ENCODE assay signal across 1 cellular context in the genomic region with DNA sequence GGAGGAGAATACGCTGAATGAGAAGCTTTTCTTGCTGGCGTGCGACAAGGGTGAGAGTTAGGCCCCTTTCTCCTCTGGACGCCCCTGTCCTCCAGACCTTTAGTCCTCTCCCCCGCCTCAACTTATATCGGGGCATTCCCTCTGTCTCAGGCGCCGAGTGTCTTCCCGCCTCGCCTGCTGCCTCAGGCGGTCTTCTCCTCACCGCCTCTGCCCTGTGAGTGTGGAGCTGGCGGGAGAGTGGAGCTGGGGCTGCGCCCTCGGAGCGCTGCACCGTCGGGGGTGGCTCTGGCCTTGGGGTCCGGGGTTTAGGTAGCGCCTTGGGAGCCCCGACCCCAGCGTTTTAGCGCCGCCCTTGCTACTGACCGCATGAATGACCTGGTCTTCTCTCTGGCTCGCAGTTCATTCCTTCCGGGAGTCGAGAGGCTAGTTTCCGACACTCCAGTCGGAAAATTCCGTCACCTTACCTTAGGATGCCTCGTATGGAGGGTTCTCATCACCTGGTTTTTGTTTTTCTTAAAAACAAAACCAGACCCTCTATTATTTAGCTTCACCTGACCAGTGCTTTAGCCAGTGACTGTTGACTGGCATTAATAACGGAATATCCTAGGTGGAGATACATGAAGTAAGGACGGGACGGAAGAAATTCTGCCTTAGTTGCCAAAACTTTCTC.
A peak's percentile ranks its signal among the peaks of the same experiment; 100 is the strongest.
TF ChIP-seq lines count a peak whose summit lies in the region.

No MANE protein-coding gene starts in this region.

TF ChIP-seq in HepG2, 621 proteins besides CTCF, POLR2A, EP300 and RAD21 (continued from another document):
- 0 out of 2 replicates have a peak, but pooled peaks have one; percentile 8 for TF ChIP-seq MXD1 (CRISPR knock-in tag; IDR thresholded peaks at IDR 0.05)
- peak; percentile 36; the same call in 1 of the 2 replicates for TF ChIP-seq KAT8 (CRISPR knock-in tag; IDR thresholded peaks at IDR 0.05)
- TF ChIP-seq TOE1 (CRISPR knock-in tag; IDR thresholded peaks at IDR 0.05) = no peak
- TF ChIP-seq ZNF230 (CRISPR knock-in tag; IDR thresholded peaks at IDR 0.05) = peak; percentile 52; the same call in 1 of the 2 replicates
- TF ChIP-seq ZNF75D (CRISPR knock-in tag; IDR thresholded peaks at IDR 0.05; ENCODE audit: borderline replicate concordance) = no peak
- no peak; the same call in 1 of the 2 replicates for TF ChIP-seq TOPORS (CRISPR knock-in tag; IDR thresholded peaks at IDR 0.05)
- TF ChIP-seq, protein P1, sequence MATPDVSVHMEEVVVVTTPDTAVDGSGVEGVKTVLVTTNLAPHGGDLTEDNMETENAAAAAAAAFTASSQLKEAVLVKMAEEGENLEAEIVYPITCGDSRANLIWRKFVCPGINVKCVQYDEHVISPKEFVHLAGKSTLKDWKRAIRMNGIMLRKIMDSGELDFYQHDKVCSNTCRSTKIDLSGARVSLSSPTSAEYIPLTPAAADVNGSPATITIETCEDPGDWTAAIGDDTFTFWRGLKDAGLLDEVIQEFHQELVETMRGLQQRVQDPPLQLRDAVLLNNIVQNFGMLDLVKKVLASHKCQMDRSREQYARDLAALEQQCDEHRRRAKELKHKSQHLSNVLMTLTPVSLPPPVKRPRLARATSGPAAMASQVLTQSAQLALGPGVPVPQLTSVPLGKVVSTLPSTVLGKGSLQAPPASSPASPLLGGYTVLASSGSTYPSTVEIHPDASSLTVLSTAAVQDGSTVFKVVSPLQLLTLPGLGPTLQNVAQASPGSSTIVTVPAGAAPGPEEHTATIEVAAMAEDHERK (CRISPR knock-in tag; IDR thresholded peaks at IDR 0.05; ENCODE audit: low read depth) = no peak
- TF ChIP-seq ZEB1 (IDR thresholded peaks at IDR 0.05; ENCODE audit: insufficient replicate concordance, low read depth) = no peak
- no peak for TF ChIP-seq FOXP1 (IDR thresholded peaks at IDR 0.05)
- no peak for TF ChIP-seq FOXP1 (CRISPR knock-in tag; IDR thresholded peaks at IDR 0.05)
- TF ChIP-seq ZNF350 (CRISPR knock-in tag; IDR thresholded peaks at IDR 0.05; ENCODE audit: borderline replicate concordance, low read depth) = peak; percentile 92
- TF ChIP-seq ZNF317 (CRISPR knock-in tag; IDR thresholded peaks at IDR 0.05) = peak; percentile 63; the same call in 1 of the 2 replicates
- TF ChIP-seq ZNF547 (CRISPR knock-in tag; IDR thresholded peaks at IDR 0.05) = peak; percentile 61; the same call in 1 of the 2 replicates
- 0 out of 2 replicates have a peak, but pooled peaks have one; percentile 5 for TF ChIP-seq NFYC (CRISPR knock-in tag; IDR thresholded peaks at IDR 0.05)
- no peak for TF ChIP-seq SP4 (CRISPR knock-in tag; IDR thresholded peaks at IDR 0.05)
- peak; percentile 66 for TF ChIP-seq ZNF770 (CRISPR knock-in tag; IDR thresholded peaks at IDR 0.05)
- TF ChIP-seq MEF2D (CRISPR knock-in tag; IDR thresholded peaks at IDR 0.05) = peak; percentile 64; the same call in 1 of the 2 replicates
- TF ChIP-seq, protein P2, sequence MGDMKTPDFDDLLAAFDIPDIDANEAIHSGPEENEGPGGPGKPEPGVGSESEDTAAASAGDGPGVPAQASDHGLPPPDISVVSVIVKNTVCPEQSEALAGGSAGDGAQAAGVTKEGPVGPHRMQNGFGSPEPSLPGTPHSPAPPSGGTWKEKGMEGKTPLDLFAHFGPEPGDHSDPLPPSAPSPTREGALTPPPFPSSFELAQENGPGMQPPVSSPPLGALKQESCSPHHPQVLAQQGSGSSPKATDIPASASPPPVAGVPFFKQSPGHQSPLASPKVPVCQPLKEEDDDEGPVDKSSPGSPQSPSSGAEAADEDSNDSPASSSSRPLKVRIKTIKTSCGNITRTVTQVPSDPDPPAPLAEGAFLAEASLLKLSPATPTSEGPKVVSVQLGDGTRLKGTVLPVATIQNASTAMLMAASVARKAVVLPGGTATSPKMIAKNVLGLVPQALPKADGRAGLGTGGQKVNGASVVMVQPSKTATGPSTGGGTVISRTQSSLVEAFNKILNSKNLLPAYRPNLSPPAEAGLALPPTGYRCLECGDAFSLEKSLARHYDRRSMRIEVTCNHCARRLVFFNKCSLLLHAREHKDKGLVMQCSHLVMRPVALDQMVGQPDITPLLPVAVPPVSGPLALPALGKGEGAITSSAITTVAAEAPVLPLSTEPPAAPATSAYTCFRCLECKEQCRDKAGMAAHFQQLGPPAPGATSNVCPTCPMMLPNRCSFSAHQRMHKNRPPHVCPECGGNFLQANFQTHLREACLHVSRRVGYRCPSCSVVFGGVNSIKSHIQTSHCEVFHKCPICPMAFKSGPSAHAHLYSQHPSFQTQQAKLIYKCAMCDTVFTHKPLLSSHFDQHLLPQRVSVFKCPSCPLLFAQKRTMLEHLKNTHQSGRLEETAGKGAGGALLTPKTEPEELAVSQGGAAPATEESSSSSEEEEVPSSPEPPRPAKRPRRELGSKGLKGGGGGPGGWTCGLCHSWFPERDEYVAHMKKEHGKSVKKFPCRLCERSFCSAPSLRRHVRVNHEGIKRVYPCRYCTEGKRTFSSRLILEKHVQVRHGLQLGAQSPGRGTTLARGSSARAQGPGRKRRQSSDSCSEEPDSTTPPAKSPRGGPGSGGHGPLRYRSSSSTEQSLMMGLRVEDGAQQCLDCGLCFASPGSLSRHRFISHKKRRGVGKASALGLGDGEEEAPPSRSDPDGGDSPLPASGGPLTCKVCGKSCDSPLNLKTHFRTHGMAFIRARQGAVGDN (CRISPR knock-in tag; IDR thresholded peaks at IDR 0.05) = peak; percentile 84
- TF ChIP-seq ZNF724P (CRISPR knock-in tag; IDR thresholded peaks at IDR 0.05; ENCODE audit: borderline replicate concordance) = no peak
- TF ChIP-seq NCOA1 (CRISPR knock-in tag; IDR thresholded peaks at IDR 0.05) = 0 out of 2 replicates have a peak, but pooled peaks have one; percentile 76
- TF ChIP-seq ZNF710 (CRISPR knock-in tag; IDR thresholded peaks at IDR 0.05; ENCODE audit: borderline replicate concordance) = no peak
- no peak for TF ChIP-seq ZNF180 (CRISPR knock-in tag; IDR thresholded peaks at IDR 0.05; ENCODE audit: borderline replicate concordance, low read depth)
- TF ChIP-seq NFIB (CRISPR knock-in tag; IDR thresholded peaks at IDR 0.05; ENCODE audit: borderline replicate concordance) = no peak
- TF ChIP-seq GATAD2A (CRISPR knock-in tag; IDR thresholded peaks at IDR 0.05) = peak; percentile 33
- no peak for TF ChIP-seq ZNF660 (CRISPR knock-in tag; IDR thresholded peaks at IDR 0.05; ENCODE audit: borderline replicate concordance, low read depth)
- TF ChIP-seq, protein P3, sequence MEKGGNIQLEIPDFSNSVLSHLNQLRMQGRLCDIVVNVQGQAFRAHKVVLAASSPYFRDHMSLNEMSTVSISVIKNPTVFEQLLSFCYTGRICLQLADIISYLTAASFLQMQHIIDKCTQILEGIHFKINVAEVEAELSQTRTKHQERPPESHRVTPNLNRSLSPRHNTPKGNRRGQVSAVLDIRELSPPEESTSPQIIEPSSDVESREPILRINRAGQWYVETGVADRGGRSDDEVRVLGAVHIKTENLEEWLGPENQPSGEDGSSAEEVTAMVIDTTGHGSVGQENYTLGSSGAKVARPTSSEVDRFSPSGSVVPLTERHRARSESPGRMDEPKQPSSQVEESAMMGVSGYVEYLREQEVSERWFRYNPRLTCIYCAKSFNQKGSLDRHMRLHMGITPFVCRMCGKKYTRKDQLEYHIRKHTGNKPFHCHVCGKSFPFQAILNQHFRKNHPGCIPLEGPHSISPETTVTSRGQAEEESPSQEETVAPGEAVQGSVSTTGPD (CRISPR knock-in tag; IDR thresholded peaks at IDR 0.05) = no peak
- TF ChIP-seq ZFY (CRISPR knock-in tag; IDR thresholded peaks at IDR 0.05) = peak; percentile 27
- no peak for TF ChIP-seq JUN (CRISPR knock-in tag; IDR thresholded peaks at IDR 0.05)
- 0 out of 2 replicates have a peak, but pooled peaks have one; percentile 33 for TF ChIP-seq ARID5B (CRISPR knock-in tag; IDR thresholded peaks at IDR 0.05)
- TF ChIP-seq FOXA1 (IDR thresholded peaks at IDR 0.05) = no peak
- TF ChIP-seq FOXA1 (CRISPR knock-in tag; IDR thresholded peaks at IDR 0.05) = no peak
- TF ChIP-seq JDP2 (CRISPR knock-in tag; IDR thresholded peaks at IDR 0.05; ENCODE audit: borderline replicate concordance) = no peak
- no peak for TF ChIP-seq NR2F6 (IDR thresholded peaks at IDR 0.05)
- no peak for TF ChIP-seq NR2F6 (CRISPR knock-in tag; IDR thresholded peaks at IDR 0.05)
- peak; percentile 73 for TF ChIP-seq POLR2G (IDR thresholded peaks at IDR 0.05; ENCODE audit: low read depth, low read length)
- TF ChIP-seq GFI1 (CRISPR knock-in tag; IDR thresholded peaks at IDR 0.05; ENCODE audit: borderline replicate concordance) = 0 out of 2 replicates have a peak, but pooled peaks have one; percentile 33
- TF ChIP-seq ZNF33B (CRISPR knock-in tag; IDR thresholded peaks at IDR 0.05) = peak; percentile 43; the same call in 1 of the 2 replicates
- no peak for TF ChIP-seq FIP1L1 (IDR thresholded peaks at IDR 0.05; ENCODE audit: borderline replicate concordance, insufficient read depth, low read depth, low read length)
- no peak for TF ChIP-seq XRCC5 (optimal IDR thresholded peaks at IDR 0.05; ENCODE audit: low read length)
- peak; percentile 54; the same call in 1 of the 2 replicates for TF ChIP-seq ZNF768 (CRISPR knock-in tag; IDR thresholded peaks at IDR 0.05)
- TF ChIP-seq, protein P4, sequence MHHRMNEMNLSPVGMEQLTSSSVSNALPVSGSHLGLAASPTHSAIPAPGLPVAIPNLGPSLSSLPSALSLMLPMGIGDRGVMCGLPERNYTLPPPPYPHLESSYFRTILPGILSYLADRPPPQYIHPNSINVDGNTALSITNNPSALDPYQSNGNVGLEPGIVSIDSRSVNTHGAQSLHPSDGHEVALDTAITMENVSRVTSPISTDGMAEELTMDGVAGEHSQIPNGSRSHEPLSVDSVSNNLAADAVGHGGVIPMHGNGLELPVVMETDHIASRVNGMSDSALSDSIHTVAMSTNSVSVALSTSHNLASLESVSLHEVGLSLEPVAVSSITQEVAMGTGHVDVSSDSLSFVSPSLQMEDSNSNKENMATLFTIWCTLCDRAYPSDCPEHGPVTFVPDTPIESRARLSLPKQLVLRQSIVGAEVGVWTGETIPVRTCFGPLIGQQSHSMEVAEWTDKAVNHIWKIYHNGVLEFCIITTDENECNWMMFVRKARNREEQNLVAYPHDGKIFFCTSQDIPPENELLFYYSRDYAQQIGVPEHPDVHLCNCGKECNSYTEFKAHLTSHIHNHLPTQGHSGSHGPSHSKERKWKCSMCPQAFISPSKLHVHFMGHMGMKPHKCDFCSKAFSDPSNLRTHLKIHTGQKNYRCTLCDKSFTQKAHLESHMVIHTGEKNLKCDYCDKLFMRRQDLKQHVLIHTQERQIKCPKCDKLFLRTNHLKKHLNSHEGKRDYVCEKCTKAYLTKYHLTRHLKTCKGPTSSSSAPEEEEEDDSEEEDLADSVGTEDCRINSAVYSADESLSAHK (CRISPR knock-in tag; IDR thresholded peaks at IDR 0.05; ENCODE audit: borderline replicate concordance) = no peak
- 0 out of 2 replicates have a peak, but pooled peaks have one; percentile 9 for TF ChIP-seq DNMT3B (CRISPR knock-in tag; conservative IDR thresholded peaks at IDR 0.05)
